In genomic region chr7:43785425-43785824, GRCh38 we compare ENCODE assay signal across 10 cellular contexts. TPM values are rescaled to one million over a fixed set of nuclear protein-coding genes. Genes with fewer than 3 reads are reported as not detected.
DNase-seq lines count a peak whose midpoint lies in the region; ATAC-seq and TF ChIP-seq lines count a peak whose summit lies in the region.
"Had no signal": no experiment of that assay in that cellular context is flagged by ENCODE, and none has a peak within 500 bp of the region (broad histone marks: within the 10 kb centered on the region; RNA-seq: fewer than 3 reads in every experiment).

No MANE protein-coding gene starts in this region.

- in situ Hi-C loops in astrocyte of the cerebellum (cut with HindIII; ENCODE audit: low sequenced_read_pairs), result no loop called here

- no peak for ATAC-seq in HG02623 (IDR thresholded peaks at IDR 0.05; ENCODE audit: unreplicated experiment)
- no peak for ATAC-seq in HG03457 (IDR thresholded peaks at IDR 0.05; ENCODE audit: unreplicated experiment)
- ATAC-seq: T-cell had no signal

- intact Hi-C loops in stomach (cut with DNase I; ENCODE audit: low total_unique reads), result no loop called here

- 61 to 84% (median 79%) methylated on average over 2 of the region's 2 CpGs for WGBS in stomach, 5 donors

- no peak overlapping the region for H3K4me3 ChIP-seq in HFF-Myc (replicated peaks; ENCODE audit: low read depth, low read length)
- H3K4me3 ChIP-seq in astrocyte of the cerebellum (ENCODE audit: low read depth, low read length), result no peak overlapping the region
- H3K4me3 ChIP-seq in skeletal muscle cell (ENCODE audit: low read depth, low read length), result no peak overlapping the region
- H3K4me3 ChIP-seq in stomach, result no peak overlapping the region
- H3K4me3 ChIP-seq in BE2C (ENCODE audit: low read depth, low read length), result no peak overlapping the region

- H3K4me1 ChIP-seq in stomach (peaks cover 0 to 62% (median 24%) of the 10 kb centered on the region in 4 donors), BE2C (no peaks in the 10 kb centered on the region)

- no peak for TF ChIP-seq EP300 in stomach (IDR thresholded peaks at IDR 0.05)

- H3K27me3 ChIP-seq in stomach (no peaks in the 10 kb centered on the region), BE2C (no peaks in the 10 kb centered on the region)

- no peak for TF ChIP-seq CTCF in HFF-Myc (IDR thresholded peaks at IDR 0.05; ENCODE audit: low read depth, low read length, missing control alignments)
- no peak for TF ChIP-seq CTCF in astrocyte of the cerebellum (IDR thresholded peaks at IDR 0.05; ENCODE audit: low read depth, low read length, missing control alignments)
- TF ChIP-seq CTCF in stomach (IDR thresholded peaks at IDR 0.05), result no peak
- no peak for TF ChIP-seq CTCF in BE2C (IDR thresholded peaks at IDR 0.05; ENCODE audit: low read depth, low read length)

- no peaks in the 10 kb centered on the region for H3K9me3 ChIP-seq in stomach
- no peaks in the 10 kb centered on the region for H3K9me3 ChIP-seq in BE2C

- peak overlapping the region in 2 of 5 donors; percentile 12 to 57 for H3K27ac ChIP-seq in stomach

- H3K36me3 ChIP-seq in stomach, result peaks cover 0 to 30% (median 28%) of the 10 kb centered on the region in 4 donors
- no peaks in the 10 kb centered on the region; the same call in 1 of the 2 replicates for H3K36me3 ChIP-seq in BE2C

- peak; percentile 31 for DNase-seq in HFF-Myc (ENCODE audit: extremely low read depth, low read depth)
- peak; percentile 44 for DNase-seq in astrocyte of the cerebellum (ENCODE audit: low read depth)
- DNase-seq in iris pigment epithelial cell (ENCODE audit: low read depth), result peak; percentile 97
- peak; percentile 83 for DNase-seq in skeletal muscle cell (ENCODE audit: low read depth)
- no peak for DNase-seq in stomach
- DNase-seq in BE2C, result no peak
- DNase-seq: naive B cell, T-cell had no signal

- TF ChIP-seq POLR2A in stomach (IDR thresholded peaks at IDR 0.05), result no peak

RNA-seq across cellular contexts. Expression of gene BLVRA, which starts 26.9 kb away (rescaled TPM):
- 10 to 100 TPM; 15.2 to 52.7 (median 33.5) TPM for total RNA-seq in stomach
- polyA plus RNA-seq in stomach, result 10 to 100 TPM; 44.6 to 67.1 (median 48.3) TPM
- 79.1 TPM for polyA plus RNA-seq in BE2C (2012; ENCODE audit: insufficient read depth, insufficient read length, low read depth)

RNA-seq across cellular contexts. Expression of gene COA1, which starts 56.1 kb away (rescaled TPM):
- total RNA-seq in stomach, result 100 to 1,000 TPM in 1 of 5 donors, 10 to 100 TPM in 4; 13.9 to 184 (median 95.3) TPM
- 10 to 100 TPM; 44.7 to 55.1 (median 46.6) TPM for polyA plus RNA-seq in stomach
- polyA plus RNA-seq in BE2C (2012; ENCODE audit: insufficient read depth, insufficient read length, low read depth), result 48.0 TPM

Comparison
In these comparisons a context has a peak if more than half of its experiments do, and no peak if none do; other contexts are left out.
1. DNase-seq: peak in HFF-Myc (single experiment), astrocyte of the cerebellum (single experiment), iris pigment epithelial cell (single experiment) and skeletal muscle cell (single experiment); none in stomach (single experiment) and BE2C (single experiment).